ENCODE assay signal across 19 cellular contexts in the genomic region with DNA sequence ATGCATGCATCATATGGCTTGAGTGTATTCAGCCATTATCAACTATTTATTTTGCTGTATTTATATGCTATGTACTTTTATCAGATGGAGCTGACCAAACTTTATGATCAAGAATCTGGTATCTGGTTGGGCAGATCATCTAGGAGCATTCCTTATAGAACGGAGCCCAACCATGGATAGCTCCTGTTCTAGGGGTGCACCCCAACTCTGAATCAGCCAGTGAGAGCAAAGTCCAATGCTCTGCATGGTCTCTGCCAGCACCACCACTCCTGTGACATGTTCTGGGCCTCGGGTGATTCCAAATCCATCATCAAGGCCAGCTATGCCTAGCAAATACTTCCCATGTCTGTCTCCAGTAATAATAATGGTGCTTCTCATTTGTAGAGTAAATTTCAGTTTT.
"Had no signal": no experiment of that assay in that cellular context is flagged by ENCODE, and none has a peak within 500 bp of the region (broad histone marks: within the 10 kb centered on the region; RNA-seq: fewer than 3 reads in every experiment).

No MANE protein-coding gene starts in this region.

- H3K36me3 Mint-ChIP-seq: activated naive CD8-positive, alpha-beta T cell had no signal

- H3K4me3 ChIP-seq: psoas muscle, skin epidermis, thoracic aorta had no signal

- DNase-seq: activated CD4-positive, alpha-beta T cell treated with anti-CD3 and anti-CD28 coated beads for 36 hours; activated CD4-positive, alpha-beta T cell treated with anti-CD3 and anti-CD28 coated beads, Interleukin-2, amount 50 U/mL, for 48 hours; activated gamma-delta T cell treated with Interleukin-2 at 50 U/mL for 16 hours; amniotic stem cell; effector memory CD4-positive, alpha-beta T cell; hippocampal formation; islet precursor cell; nephron progenitor cell; occipital lobe; psoas muscle; right cardiac atrium; stimulated activated CD4-positive, alpha-beta T cell treated with anti-CD3 and anti-CD28 coated beads, Interleukin-2, amount 100 ng/mL, for 48 hours; stimulated activated naive CD8-positive, alpha-beta T cell treated with anti-CD3 and anti-CD28 coated beads, Interleukin-15, amount 100 ng/mL, for 72 hours had no signal

- FAIRE-seq: TTC549 had no signal

- H3K27ac Mint-ChIP-seq: activated CD4-positive, alpha-beta T cell treated with anti-CD3 and anti-CD28 coated beads for 36 hours; activated naive CD8-positive, alpha-beta T cell; nephron progenitor cell; stimulated activated naive CD8-positive, alpha-beta T cell treated with anti-CD3 and anti-CD28 coated beads, Interleukin-15, amount 100 ng/mL, for 72 hours; T-helper 2 cell treated with Interferon-gamma antibody and Interleukin-4, amounts not matched to agents 5 μg/mL and 100 μg/mL, for 36 hours had no signal

- H3K27me3 Mint-ChIP-seq: activated naive CD8-positive, alpha-beta T cell had no signal

- H3K4me1 ChIP-seq: psoas muscle had no signal

- H3K4me1 Mint-ChIP-seq: activated CD4-positive, alpha-beta T cell treated with anti-CD3 and anti-CD28 coated beads for 36 hours; stimulated activated naive CD8-positive, alpha-beta T cell treated with anti-CD3 and anti-CD28 coated beads, Interleukin-15, amount 100 ng/mL, for 72 hours had no signal

- H3K27ac ChIP-seq: psoas muscle had no signal

- H3K9me3 Mint-ChIP-seq: nephron progenitor cell; stimulated activated naive CD8-positive, alpha-beta T cell treated with anti-CD3 and anti-CD28 coated beads, Interleukin-15, amount 100 ng/mL, for 72 hours; T-helper 2 cell treated with Interferon-gamma antibody and Interleukin-4, amounts not matched to agents 5 μg/mL and 100 μg/mL, for 36 hours had no signal

- ATAC-seq: activated CD4-positive, alpha-beta T cell treated with anti-CD3 and anti-CD28 coated beads for 36 hours; left lobe of liver; psoas muscle; stimulated activated naive CD8-positive, alpha-beta T cell treated with anti-CD3 and anti-CD28 coated beads, Interleukin-15, amount 100 ng/mL, for 72 hours had no signal

- H3K36me3 ChIP-seq: thoracic aorta had no signal

- H3K4me3 Mint-ChIP-seq: activated CD4-positive, alpha-beta T cell treated with anti-CD3 and anti-CD28 coated beads for 36 hours; activated naive CD8-positive, alpha-beta T cell; nephron progenitor cell; stimulated activated naive CD8-positive, alpha-beta T cell treated with anti-CD3 and anti-CD28 coated beads, Interleukin-15, amount 100 ng/mL, for 72 hours; T-helper 2 cell treated with Interferon-gamma antibody and Interleukin-4, amounts not matched to agents 5 μg/mL and 100 μg/mL, for 36 hours had no signal

- H3K9me3 ChIP-seq: psoas muscle, thoracic aorta had no signal
